Comparison of ENCODE assay signal across 20 cellular contexts in the genomic region with DNA sequence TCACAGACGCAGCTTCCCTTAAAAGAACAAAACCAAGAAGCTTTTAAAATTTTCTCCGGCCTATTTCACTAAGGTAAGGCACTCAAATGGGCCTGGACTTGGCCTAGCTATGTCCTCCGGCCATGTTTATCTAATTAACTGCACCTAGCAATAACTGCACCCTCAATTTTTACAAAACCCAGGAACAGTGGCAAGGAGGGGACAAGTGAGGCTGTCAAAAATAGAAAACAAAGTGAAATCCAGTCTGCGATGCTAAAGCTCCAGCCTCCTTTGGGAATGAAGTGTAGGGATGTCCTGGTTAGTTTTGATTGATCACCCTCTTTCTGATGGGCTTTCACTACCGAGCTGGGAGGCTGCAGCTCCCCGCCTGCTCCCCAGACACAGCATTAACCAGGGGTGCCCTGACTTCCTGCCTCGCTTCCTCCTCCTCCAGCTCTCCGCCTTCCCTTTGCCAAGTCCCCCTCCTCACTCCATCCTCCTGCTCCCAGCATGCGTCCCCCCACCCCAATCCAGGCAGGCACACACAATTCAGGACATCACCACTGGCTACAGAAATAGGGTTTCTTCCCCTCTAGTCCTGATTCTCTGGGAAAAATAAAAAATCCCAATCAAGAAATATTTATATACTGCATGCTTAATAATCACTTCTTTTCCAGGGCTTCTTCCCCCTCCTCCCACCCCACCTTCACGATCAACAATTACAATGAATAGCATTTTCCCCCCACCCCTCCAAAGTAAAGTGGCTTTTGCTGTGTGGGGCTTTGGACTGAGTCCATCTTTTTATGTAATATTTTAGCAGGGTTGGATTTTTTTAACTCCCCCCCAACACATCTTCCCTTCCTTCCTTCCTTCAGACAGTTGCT. TPM values are rescaled to one million over a fixed set of nuclear protein-coding genes. Genes with fewer than 3 reads are reported as not detected.
DNase-seq lines count a peak whose midpoint lies in the region; ATAC-seq and TF ChIP-seq lines count a peak whose summit lies in the region.
"Had no signal": no experiment of that assay in that cellular context is flagged by ENCODE, and none has a peak within 500 bp of the region (broad histone marks: within the 10 kb centered on the region; RNA-seq: fewer than 3 reads in every experiment).

No MANE protein-coding gene starts in this region.

- DNase-seq in activated CD4-positive, alpha-beta T cell treated with anti-CD3 and anti-CD28 coated beads, Interleukin-2, amount 10 ng/mL, durations not matched to agents 24 days and 14 days: peak; percentile 52
- no peak for DNase-seq in activated CD4-positive, alpha-beta T cell treated with anti-CD3 and anti-CD28 coated beads, Interleukin-2, amount 50 U/mL, for 1 hour
- DNase-seq in WTC11 (ENCODE audit: low spot score): no peak
- peak; percentile 32 for DNase-seq in iPS-NIHi11 (ENCODE audit: low spot score)
- DNase-seq in substantia nigra (lab: John Stamatoyannopoulos, UW): peak in 3 of 49 donors; percentile 41 to 65 (median 47)
- no peak for DNase-seq in right lobe of liver
- DNase-seq: activated CD8-positive, alpha-beta T cell treated with anti-CD3 and anti-CD28 coated beads for 36 hours; amniotic stem cell; cortex of kidney; esophagus squamous epithelium; heart left ventricle; left ventricle myocardium inferior; MM.1S; NCI-H2107; SIG-M5 had no signal

- TF ChIP-seq POLR2A in right lobe of liver (IDR thresholded peaks at IDR 0.05): no peak

- H3K4me3 ChIP-seq in right lobe of liver: no peak overlapping the region
- H3K4me3 ChIP-seq: esophagus squamous epithelium, heart left ventricle, left ventricle myocardium inferior, right atrium auricular region, tibial nerve had no signal

- peaks cover 5 to 47% of the 10 kb centered on the region in 2 donors for H3K27me3 ChIP-seq in right lobe of liver

- no peak overlapping the region for H3K4me3 Mint-ChIP-seq in activated CD4-positive, alpha-beta T cell treated with anti-CD3 and anti-CD28 coated beads, Interleukin-2, amount 10 ng/mL, durations not matched to agents 24 days and 14 days
- peak overlapping the region; percentile 86 for H3K4me3 Mint-ChIP-seq in WTC11
- H3K4me3 Mint-ChIP-seq: activated CD8-positive, alpha-beta T cell treated with anti-CD3 and anti-CD28 coated beads for 36 hours; activated T-helper 17 cell treated with anti-CD3 and anti-CD28 coated beads, Interleukin-2, amount 50 U/mL, for 72 hours had no signal

- peaks cover 17% of the 10 kb centered on the region for H3K36me3 Mint-ChIP-seq in activated CD4-positive, alpha-beta T cell treated with anti-CD3 and anti-CD28 coated beads, Interleukin-2, amount 10 ng/mL, durations not matched to agents 24 days and 14 days (ENCODE audit: low read depth)
- H3K36me3 Mint-ChIP-seq in WTC11: no peaks in the 10 kb centered on the region

- no peaks in the 10 kb centered on the region for H3K36me3 ChIP-seq in right lobe of liver
- H3K36me3 ChIP-seq: esophagus squamous epithelium, heart left ventricle, left ventricle myocardium inferior, right atrium auricular region, tibial nerve had no signal

- peak overlapping the region; percentile 49 for H3K27ac Mint-ChIP-seq in activated CD4-positive, alpha-beta T cell treated with anti-CD3 and anti-CD28 coated beads, Interleukin-2, amount 10 ng/mL, durations not matched to agents 24 days and 14 days
- no peak overlapping the region for H3K27ac Mint-ChIP-seq in WTC11
- H3K27ac Mint-ChIP-seq: activated CD8-positive, alpha-beta T cell treated with anti-CD3 and anti-CD28 coated beads for 36 hours; activated T-helper 17 cell treated with anti-CD3 and anti-CD28 coated beads, Interleukin-2, amount 50 U/mL, for 72 hours had no signal

- TF ChIP-seq CTCF in WTC11 (IDR thresholded peaks at IDR 0.05) (no peak), right lobe of liver (IDR thresholded peaks at IDR 0.05) (no peak)

- peaks cover 13% of the 10 kb centered on the region for H3K9me3 Mint-ChIP-seq in activated CD4-positive, alpha-beta T cell treated with anti-CD3 and anti-CD28 coated beads, Interleukin-2, amount 10 ng/mL, durations not matched to agents 24 days and 14 days
- H3K9me3 Mint-ChIP-seq in WTC11: no peaks in the 10 kb centered on the region
- H3K9me3 Mint-ChIP-seq: activated CD8-positive, alpha-beta T cell treated with anti-CD3 and anti-CD28 coated beads for 36 hours; activated T-helper 17 cell treated with anti-CD3 and anti-CD28 coated beads, Interleukin-2, amount 50 U/mL, for 72 hours had no signal

- peaks cover 21% of the 10 kb centered on the region for H3K4me1 Mint-ChIP-seq in activated CD4-positive, alpha-beta T cell treated with anti-CD3 and anti-CD28 coated beads, Interleukin-2, amount 10 ng/mL, durations not matched to agents 24 days and 14 days
- H3K4me1 Mint-ChIP-seq in WTC11: peaks cover 78% of the 10 kb centered on the region

- ATAC-seq in WTC11 (peak; percentile 5; the same call in 1 of the 2 replicates), right lobe of liver (no peak), HG02763 (IDR thresholded peaks at IDR 0.05; ENCODE audit: unreplicated experiment) (no peak), HG02588 (IDR thresholded peaks at IDR 0.05; ENCODE audit: unreplicated experiment) (no peak)
- ATAC-seq: activated T-helper 17 cell treated with anti-CD3 and anti-CD28 coated beads, Interleukin-2, amount 50 U/mL, for 72 hours; heart left ventricle had no signal

- H3K27me3 Mint-ChIP-seq in activated CD4-positive, alpha-beta T cell treated with anti-CD3 and anti-CD28 coated beads, Interleukin-2, amount 10 ng/mL, durations not matched to agents 24 days and 14 days: peaks cover 85% of the 10 kb centered on the region
- peaks cover 90% of the 10 kb centered on the region for H3K27me3 Mint-ChIP-seq in WTC11 (ENCODE audit: low read depth)

- CTCF ChIA-PET in WTC11 (lab: Charles Lee): interaction anchor here (0.7 to 3.5 kb wide), 34 partner anchors 9 to 1689 kb away, joined by 3 to 59 read pairs (median 5); no protein-coding TSS in a partner anchor

- intact Hi-C loops in activated CD4-positive, alpha-beta T cell treated with anti-CD3 and anti-CD28 coated beads, Interleukin-2, amount 10 ng/mL, durations not matched to agents 24 days and 14 days (cut with micrococcal nuclease): no loop called here
- intact Hi-C loops in right lobe of liver (cut with DNase I): no loop called here

- WGBS in right lobe of liver (ENCODE audit: insufficient coverage, low coverage, low lambda C conversion rate, missing lambda C conversion rate): 8% methylated on average over 9 of the region's 10 CpGs

- POLR2A ChIA-PET in WTC11 (lab: Charles Lee): interaction anchor here (0.7 to 1.0 kb wide), 3 partner anchors 9 to 378 kb away, joined by 3 to 4 read pairs (median 4); no protein-coding TSS in a partner anchor

- no peaks in the 10 kb centered on the region for H3K9me3 ChIP-seq in right lobe of liver
- H3K9me3 ChIP-seq: esophagus squamous epithelium, heart left ventricle, left ventricle myocardium inferior, right atrium auricular region, tibial nerve had no signal

- H3K27ac ChIP-seq in substantia nigra (ENCODE audit: low read depth, low read length, poor library complexity, severe bottlenecking) (peak overlapping the region; percentile 98), right lobe of liver (no peak overlapping the region)
- H3K27ac ChIP-seq: esophagus squamous epithelium, heart left ventricle, left ventricle myocardium inferior, right atrium auricular region, tibial nerve had no signal

- H3K4me1 ChIP-seq in right lobe of liver: peaks cover 0 to 13% (median 0%) of the 10 kb centered on the region in 4 donors

TF ChIP-seq in WTC11, 78 proteins besides CTCF, POLR2A, EP300 and RAD21:
- no peak for TF ChIP-seq NR2C2 (CRISPR knock-in tag; IDR thresholded peaks at IDR 0.05)
- TF ChIP-seq, protein P1, sequence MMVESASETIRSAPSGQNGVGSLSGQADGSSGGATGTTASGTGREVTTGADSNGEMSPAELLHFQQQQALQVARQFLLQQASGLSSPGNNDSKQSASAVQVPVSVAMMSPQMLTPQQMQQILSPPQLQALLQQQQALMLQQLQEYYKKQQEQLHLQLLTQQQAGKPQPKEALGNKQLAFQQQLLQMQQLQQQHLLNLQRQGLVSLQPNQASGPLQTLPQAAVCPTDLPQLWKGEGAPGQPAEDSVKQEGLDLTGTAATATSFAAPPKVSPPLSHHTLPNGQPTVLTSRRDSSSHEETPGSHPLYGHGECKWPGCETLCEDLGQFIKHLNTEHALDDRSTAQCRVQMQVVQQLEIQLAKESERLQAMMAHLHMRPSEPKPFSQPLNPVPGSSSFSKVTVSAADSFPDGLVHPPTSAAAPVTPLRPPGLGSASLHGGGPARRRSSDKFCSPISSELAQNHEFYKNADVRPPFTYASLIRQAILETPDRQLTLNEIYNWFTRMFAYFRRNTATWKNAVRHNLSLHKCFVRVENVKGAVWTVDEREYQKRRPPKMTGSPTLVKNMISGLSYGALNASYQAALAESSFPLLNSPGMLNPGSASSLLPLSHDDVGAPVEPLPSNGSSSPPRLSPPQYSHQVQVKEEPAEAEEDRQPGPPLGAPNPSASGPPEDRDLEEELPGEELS (CRISPR knock-in tag; IDR thresholded peaks at IDR 0.05): 0 out of 2 replicates have a peak, but pooled peaks have one; percentile 18

RNA-seq across cellular contexts. Expression of a gene that starts 3.4 kb away (rescaled TPM):
- not detected in 2 replicates for total RNA-seq in activated CD4-positive, alpha-beta T cell treated with anti-CD3 and anti-CD28 coated beads, Interleukin-2, amount 10 ng/mL, durations not matched to agents 24 days and 14 days
- total RNA-seq in WTC11 (2021): 0.05 TPM in 1 of 3 replicates, not detected in the others
- not detected for total RNA-seq in right lobe of liver
- total RNA-seq: activated CD8-positive, alpha-beta T cell treated with anti-CD3 and anti-CD28 coated beads for 36 hours; activated T-helper 17 cell treated with anti-CD3 and anti-CD28 coated beads, Interleukin-2, amount 50 U/mL, for 72 hours; tibial nerve had no signal

Comparison
In these comparisons a context has a peak if more than half of its experiments do, and no peak if none do; other contexts are left out.
1. DNase-seq: peak in activated CD4-positive, alpha-beta T cell treated with anti-CD3 and anti-CD28 coated beads, Interleukin-2, amount 10 ng/mL, durations not matched to agents 24 days and 14 days (single experiment) and iPS-NIHi11 (single experiment); none in activated CD4-positive, alpha-beta T cell treated with anti-CD3 and anti-CD28 coated beads, Interleukin-2, amount 50 U/mL, for 1 hour (single experiment), WTC11 (single experiment) and right lobe of liver (0 of 3).